1 cellular context compared by ENCODE assay signal in genomic region chr1:212242288-212242984, GRCh38.
TF ChIP-seq lines count a peak whose summit lies in the region.

No MANE protein-coding gene starts in this region.

TF ChIP-seq in HepG2, 621 proteins besides CTCF, POLR2A, EP300 and RAD21 (continued from another document and continues in another):
- TF ChIP-seq ARID4A (CRISPR knock-in tag; IDR thresholded peaks at IDR 0.05; ENCODE audit: borderline replicate concordance) (no peak; the same call in 1 of the 2 replicates), ZNF713 (CRISPR knock-in tag; IDR thresholded peaks at IDR 0.05) (no peak), E2F1 (CRISPR knock-in tag; IDR thresholded peaks at IDR 0.05) (no peak), REST (IDR thresholded peaks at IDR 0.05; ENCODE audit: borderline replicate concordance in 1 of 2, low read depth in 1 of 2, low read length in 2 of 2) (no peak), DRAP1 (CRISPR knock-in tag; IDR thresholded peaks at IDR 0.05) (peak; percentile 45; the same call in 1 of the 2 replicates), ZNF17 (CRISPR knock-in tag; IDR thresholded peaks at IDR 0.05) (no peak), ELF3 (CRISPR knock-in tag; IDR thresholded peaks at IDR 0.05) (peak; percentile 79; the same call in 1 of the 2 replicates), CENPBD1 (CRISPR knock-in tag; IDR thresholded peaks at IDR 0.05; ENCODE audit: borderline replicate concordance, low read depth) (no peak), ZBTB37 (CRISPR knock-in tag; IDR thresholded peaks at IDR 0.05) (no peak), PAXIP1 (CRISPR knock-in tag; conservative IDR thresholded peaks at IDR 0.05) (peak; percentile 73), ZFP62 (CRISPR knock-in tag; IDR thresholded peaks at IDR 0.05) (no peak), ZNF430 (CRISPR knock-in tag; IDR thresholded peaks at IDR 0.05) (peak; percentile 39; the same call in 1 of the 2 replicates), PAX8 (CRISPR knock-in tag; IDR thresholded peaks at IDR 0.05; ENCODE audit: borderline replicate concordance) (no peak), ZNF431 (CRISPR knock-in tag; IDR thresholded peaks at IDR 0.05; ENCODE audit: borderline replicate concordance, low read depth) (no peak), ATF2 (CRISPR knock-in tag; IDR thresholded peaks at IDR 0.05) (no peak), ZSCAN21 (CRISPR knock-in tag; IDR thresholded peaks at IDR 0.05; ENCODE audit: borderline replicate concordance) (no peak), TAF15 (IDR thresholded peaks at IDR 0.05; ENCODE audit: low read depth, low read length, poor library complexity, severe bottlenecking) (no peak), ELF4 (CRISPR knock-in tag; IDR thresholded peaks at IDR 0.05; ENCODE audit: borderline replicate concordance) (no peak; the same call in 1 of the 2 replicates), ZNF558 (CRISPR knock-in tag; IDR thresholded peaks at IDR 0.05; ENCODE audit: borderline replicate concordance) (no peak), ZNF674 (CRISPR knock-in tag; IDR thresholded peaks at IDR 0.05; ENCODE audit: low read depth) (no peak), ZBTB7A (CRISPR knock-in tag; IDR thresholded peaks at IDR 0.05) (peak; percentile 62), ZNF446 (CRISPR knock-in tag; IDR thresholded peaks at IDR 0.05) (no peak), PHF20 (CRISPR knock-in tag; IDR thresholded peaks at IDR 0.05) (no peak), POLR2AphosphoS5 (IDR thresholded peaks at IDR 0.05; ENCODE audit: low read depth, low read length) (peak; percentile 33; the same call in 1 of the 2 replicates), USF2 (IDR thresholded peaks at IDR 0.05; ENCODE audit: low read depth, low read length) (no peak), USF2 (CRISPR knock-in tag; IDR thresholded peaks at IDR 0.05; ENCODE audit: borderline replicate concordance) (no peak), ZNF780A (CRISPR knock-in tag; IDR thresholded peaks at IDR 0.05) (no peak), ZNF383 (CRISPR knock-in tag; IDR thresholded peaks at IDR 0.05; ENCODE audit: borderline replicate concordance) (no peak), ZNF205 (CRISPR knock-in tag; IDR thresholded peaks at IDR 0.05) (no peak; the same call in 1 of the 2 replicates), KLF6 (CRISPR knock-in tag; IDR thresholded peaks at IDR 0.05) (0 out of 2 replicates have a peak, but pooled peaks have one; percentile 11), DMTF1 (CRISPR knock-in tag; IDR thresholded peaks at IDR 0.05) (no peak), ZC3H13 (CRISPR knock-in tag; IDR thresholded peaks at IDR 0.05) (no peak), JUNB (CRISPR knock-in tag; IDR thresholded peaks at IDR 0.05; ENCODE audit: borderline replicate concordance) (no peak), FOXK2 (IDR thresholded peaks at IDR 0.05) (no peak), E2F2 (CRISPR knock-in tag; IDR thresholded peaks at IDR 0.05; ENCODE audit: borderline replicate concordance) (no peak), NR2C2 (CRISPR knock-in tag; IDR thresholded peaks at IDR 0.05; ENCODE audit: borderline replicate concordance) (peak; percentile 73)
